In genomic region chr3:185931777-185932176, GRCh38 we compare ENCODE assay signal across 9 cellular contexts. TPM values are rescaled to one million over a fixed set of nuclear protein-coding genes. Genes with fewer than 3 reads are reported as not detected.
DNase-seq lines count a peak whose midpoint lies in the region; ATAC-seq and TF ChIP-seq lines count a peak whose summit lies in the region.
"Had no signal": no experiment of that assay in that cellular context is flagged by ENCODE, and none has a peak within 500 bp of the region (broad histone marks: within the 10 kb centered on the region; RNA-seq: fewer than 3 reads in every experiment).

No MANE protein-coding gene starts in this region.

- H2AFZ ChIP-seq in OCI-LY1 (ENCODE audit: low read length) = no peak overlapping the region

- no peak for DNase-seq in effector memory CD8-positive, alpha-beta T cell
- DNase-seq in ovary = no peak
- DNase-seq in nucleus accumbens (lab: John Stamatoyannopoulos, UW) = no peak
- no peak for DNase-seq in testis
- DNase-seq in putamen (ENCODE audit: low spot score) = no peak
- DNase-seq: NCI-H526 had no signal

- H3K9me3 ChIP-seq in ES-I3 (ENCODE audit: control insufficient read depth, insufficient read depth, low read length) (no peaks in the 10 kb centered on the region; the same call in 1 of the 2 replicates), OCI-LY1 (ENCODE audit: low read length) (no peaks in the 10 kb centered on the region), ovary (no peaks in the 10 kb centered on the region), testis (no peaks in the 10 kb centered on the region)

- TF ChIP-seq EP300 in ovary (IDR thresholded peaks at IDR 0.05) = no peak

- H3K4me2 ChIP-seq in OCI-LY1 (ENCODE audit: low read length) = peak overlapping the region; percentile 98

- 15 to 23% (median 19%) methylated on average over 3 of the region's 3 CpGs for WGBS in ovary, 3 donors
- 20 to 30% methylated on average over 3 of the region's 3 CpGs for WGBS in testis, 2 donors

- H3K9me2 ChIP-seq in OCI-LY1 (ENCODE audit: low read depth, low read length) = no peaks in the 10 kb centered on the region

- intact Hi-C loops in ovary (cut with DNase I) (loop anchor here in 2 of 4 donors (10.0 kb wide), 2 partner anchors 107 to 853 kb away; partner anchors contain the start of genes EIF4A2 (in 1 of the 2) and IGF2BP2 (in 1 of the 2)), testis (cut with DNase I; ENCODE audit: low total_unique reads) (no loop called here)

- H3K27ac Mint-ChIP-seq in effector memory CD8-positive, alpha-beta T cell = peak overlapping the region; percentile 13 to 86

- TF ChIP-seq POLR2A in ovary (IDR thresholded peaks at IDR 0.05) (no peak), testis (IDR thresholded peaks at IDR 0.05) (no peak)

- H3K79me2 ChIP-seq in OCI-LY1 (ENCODE audit: insufficient read depth, low read length) = peaks cover 100% of the 10 kb centered on the region

- H3K27me3 ChIP-seq in OCI-LY1 (ENCODE audit: insufficient read depth, low read length) = no peaks in the 10 kb centered on the region
- H3K27me3 ChIP-seq in ovary = no peaks in the 10 kb centered on the region
- H3K27me3 ChIP-seq in testis = no peaks in the 10 kb centered on the region

- H3K9me3 Mint-ChIP-seq in effector memory CD8-positive, alpha-beta T cell = no peaks in the 10 kb centered on the region

- ATAC-seq in effector memory CD8-positive, alpha-beta T cell (replicated peaks) = no peak
- no peak for ATAC-seq in GM21423 (IDR thresholded peaks at IDR 0.05; ENCODE audit: unreplicated experiment)

- H3K27ac ChIP-seq in OCI-LY1 (ENCODE audit: low read depth, low read length, poor library complexity, severe bottlenecking) (no peak overlapping the region), ovary (no peak overlapping the region), testis (peak overlapping the region in 1 of 2 donors; percentile 37)

- H3K4me3 ChIP-seq in OCI-LY1 (ENCODE audit: low read depth, low read length, poor library complexity, severe bottlenecking) = peak overlapping the region; percentile 90
- peak overlapping the region; percentile 1 for H3K4me3 ChIP-seq in ovary
- no peak overlapping the region for H3K4me3 ChIP-seq in testis

- H3K4me1 Mint-ChIP-seq in effector memory CD8-positive, alpha-beta T cell (ENCODE audit: low read depth in 2 of 2) = peaks cover 70 to 90% of the 10 kb centered on the region in 2 donors

- H3K36me3 ChIP-seq in ES-I3 (ENCODE audit: insufficient read depth, low read length) = peaks cover 13% of the 10 kb centered on the region
- H3K36me3 ChIP-seq in OCI-LY1 (ENCODE audit: insufficient read depth, low read length) = peaks cover 95% of the 10 kb centered on the region
- H3K36me3 ChIP-seq in ovary = no peaks in the 10 kb centered on the region
- no peaks in the 10 kb centered on the region for H3K36me3 ChIP-seq in testis (ENCODE audit: low read depth, missing control alignments)

- H3F3A ChIP-seq in OCI-LY1 (ENCODE audit: insufficient read depth, low read length) = 0 out of 2 replicates have a peak, but pooled peaks cover 7% of the 10 kb centered on the region

- TF ChIP-seq CTCF in OCI-LY1 (IDR thresholded peaks at IDR 0.05; ENCODE audit: low read length) = no peak
- TF ChIP-seq CTCF in ovary (IDR thresholded peaks at IDR 0.05) = no peak
- TF ChIP-seq CTCF in testis (IDR thresholded peaks at IDR 0.05) = no peak

- H3K4me3 Mint-ChIP-seq in effector memory CD8-positive, alpha-beta T cell = peak overlapping the region; percentile 97 to 100

- H3K9ac ChIP-seq in ES-I3 (ENCODE audit: low read depth, low read length) (peak overlapping the region; percentile 17; the same call in 1 of the 2 replicates), OCI-LY1 (ENCODE audit: low read length) (peak overlapping the region; percentile 90; the same call in 1 of the 2 replicates)

- no peaks in the 10 kb centered on the region for H3K27me3 Mint-ChIP-seq in effector memory CD8-positive, alpha-beta T cell

- peaks cover 62% of the 10 kb centered on the region for H4K20me1 ChIP-seq in OCI-LY1 (ENCODE audit: insufficient read depth, low read length)

- peaks cover 56% of the 10 kb centered on the region for H3K4me1 ChIP-seq in ES-I3 (ENCODE audit: insufficient read depth, low read length)
- H3K4me1 ChIP-seq in OCI-LY1 (ENCODE audit: insufficient read depth, low read length, severe bottlenecking) = peaks cover 76% of the 10 kb centered on the region
- peaks cover 20% of the 10 kb centered on the region for H3K4me1 ChIP-seq in ovary (ENCODE audit: insufficient read depth)
- peaks cover 72% of the 10 kb centered on the region for H3K4me1 ChIP-seq in testis

- peaks cover 81% of the 10 kb centered on the region for H3K36me3 Mint-ChIP-seq in effector memory CD8-positive, alpha-beta T cell (ENCODE audit: insufficient read depth)

RNA-seq across cellular contexts. Expression of gene TRA2B, which starts 6.0 kb away (rescaled TPM):
- total RNA-seq in ovary (100 to 1,000 TPM; 108 to 158 (median 119) TPM), testis (100 to 1,000 TPM; 177 to 199 TPM)
- polyA plus RNA-seq in ovary (100 to 1,000 TPM in 1 of 2 donors, 10 to 100 TPM in 1; 83.0 to 132 TPM), testis (ENCODE audit: insufficient read depth, low read depth, low replicate concordance) (136 TPM)

Comparison
In these comparisons a context has a peak if more than half of its experiments do, and no peak if none do; other contexts are left out.
1. H3K4me3 ChIP-seq: peak in OCI-LY1 (single experiment) and ovary (single experiment); none in testis (0 of 2).